In genomic region chr2:24568492-24568891, GRCh38 we compare ENCODE assay signal across 15 cellular contexts.
"Had no signal": no experiment of that assay in that cellular context is flagged by ENCODE, and none has a peak within 500 bp of the region (broad histone marks: within the 10 kb centered on the region; RNA-seq: fewer than 3 reads in every experiment).

No MANE protein-coding gene starts in this region.

- DNase-seq: activated CD4-positive, alpha-beta memory T cell treated with anti-CD3 and anti-CD28 coated beads for 36 hours; activated CD4-positive, alpha-beta T cell treated with anti-CD3 and anti-CD28 coated beads for 1 hour; activated gamma-delta T cell; activated T-cell treated with anti-CD3 and anti-CD28 coated beads, Interleukin-2, amount 50 U/mL, for 4 hours; aorta; foreskin melanocyte; head of caudate nucleus; mammary epithelial cell; nephron progenitor cell; sigmoid colon; stimulated activated CD4-positive, alpha-beta T cell treated with anti-CD3 and anti-CD28 coated beads, Interleukin-2, amount 100 ng/mL, for 24 hours; stimulated activated naive CD8-positive, alpha-beta T cell treated with anti-CD3 and anti-CD28 coated beads, Interleukin-15, Interleukin-2, amounts not matched to agents 100 U/mL and 50 U/mL, for 24 hours had no signal

- H3K27ac Mint-ChIP-seq: activated CD4-positive, alpha-beta memory T cell treated with anti-CD3 and anti-CD28 coated beads for 36 hours; nephron progenitor cell had no signal

- ATAC-seq: activated T-cell treated with anti-CD3 and anti-CD28 coated beads, Interleukin-2, amount 50 U/mL, for 4 hours; left lobe of liver; stimulated activated naive CD8-positive, alpha-beta T cell treated with anti-CD3 and anti-CD28 coated beads, Interleukin-15, Interleukin-2, amounts not matched to agents 100 U/mL and 50 U/mL, for 24 hours had no signal

- H3K4me3 Mint-ChIP-seq: activated CD4-positive, alpha-beta memory T cell treated with anti-CD3 and anti-CD28 coated beads for 36 hours; activated T-cell treated with anti-CD3 and anti-CD28 coated beads, Interleukin-2, amount 50 U/mL, for 4 hours; nephron progenitor cell had no signal

- H3K27me3 Mint-ChIP-seq: activated CD4-positive, alpha-beta memory T cell treated with anti-CD3 and anti-CD28 coated beads for 36 hours had no signal

- H3K4me3 ChIP-seq: sigmoid colon had no signal

- H3K27ac ChIP-seq: sigmoid colon had no signal

- H3K27me3 ChIP-seq: sigmoid colon had no signal

- FAIRE-seq: bronchial epithelial cell, endothelial cell of umbilical vein had no signal

- H3K9me3 Mint-ChIP-seq: activated T-cell treated with anti-CD3 and anti-CD28 coated beads, Interleukin-2, amount 50 U/mL, for 4 hours had no signal

- H3K4me1 Mint-ChIP-seq: nephron progenitor cell had no signal
